ENCODE assay signal across 1 cellular context in the genomic region with DNA sequence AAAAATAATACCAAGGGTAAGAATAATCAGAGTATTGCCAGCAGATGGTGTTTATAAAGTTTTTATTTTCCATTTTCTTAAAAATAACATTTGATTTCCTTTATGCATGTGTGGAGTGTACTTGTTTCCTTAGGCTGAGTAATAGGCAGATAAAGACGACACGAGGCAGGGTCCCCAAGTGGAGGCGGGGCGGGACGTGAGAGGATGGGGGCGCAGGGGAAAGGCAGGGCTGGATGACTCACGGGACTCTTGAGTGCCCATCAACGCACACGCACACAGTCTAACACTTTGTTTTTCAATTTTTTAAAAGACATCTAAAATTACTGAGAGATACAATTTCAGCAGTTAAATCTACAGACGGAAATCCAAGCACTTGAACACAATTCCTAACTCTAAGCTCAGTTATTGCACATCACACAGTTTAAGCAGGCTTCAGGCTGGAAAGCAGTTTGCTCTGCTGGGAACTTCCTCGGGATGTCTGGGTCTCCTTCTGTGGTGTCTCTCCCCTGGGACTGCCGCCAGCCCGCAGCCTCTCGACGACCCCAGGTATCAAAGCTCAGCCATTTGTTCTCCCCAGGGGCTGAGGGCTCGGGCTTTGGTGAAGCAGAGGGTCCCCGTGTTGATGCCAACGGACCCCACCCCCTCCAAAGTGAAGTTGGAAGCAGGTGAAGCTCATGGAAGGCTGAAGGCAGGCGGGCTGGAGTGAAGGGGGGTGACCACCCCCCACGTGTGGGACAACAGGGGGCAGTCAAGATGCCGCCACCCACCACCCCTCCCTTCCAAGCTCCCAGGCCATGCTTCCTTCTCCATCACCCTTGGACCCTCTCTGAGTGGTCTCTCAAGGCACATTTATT.
TF ChIP-seq lines count a peak whose summit lies in the region.

No MANE protein-coding gene starts in this region.

TF ChIP-seq in WTC11, 78 proteins besides CTCF, POLR2A, EP300 and RAD21 (continued from another document):
- no peak for TF ChIP-seq PREB (CRISPR knock-in tag; IDR thresholded peaks at IDR 0.05; ENCODE audit: borderline replicate concordance)
- no peak for TF ChIP-seq RORB (CRISPR knock-in tag; IDR thresholded peaks at IDR 0.05)
- TF ChIP-seq ZNF512 (CRISPR knock-in tag; IDR thresholded peaks at IDR 0.05; ENCODE audit: borderline replicate concordance): no peak
- no peak for TF ChIP-seq TCF7 (CRISPR knock-in tag; IDR thresholded peaks at IDR 0.05; ENCODE audit: low read depth)
- no peak for TF ChIP-seq EMX1 (CRISPR knock-in tag; IDR thresholded peaks at IDR 0.05)
- no peak for TF ChIP-seq NR3C1 (CRISPR knock-in tag; conservative IDR thresholded peaks at IDR 0.05; ENCODE audit: low read depth)
